Comparison of ENCODE assay signal across 8 cellular contexts in genomic region chr9:130042406-130042930, GRCh38. TPM values are rescaled to one million over a fixed set of nuclear protein-coding genes. Genes with fewer than 3 reads are reported as not detected.
DNase-seq lines count a peak whose midpoint lies in the region; ATAC-seq and TF ChIP-seq lines count a peak whose summit lies in the region.

No MANE protein-coding gene starts in this region.

- H3K4me3 Mint-ChIP-seq in CD14-positive monocyte: peak overlapping the region; percentile 100
- H3K4me3 Mint-ChIP-seq in activated T-cell treated with anti-CD3 and anti-CD28 coated beads, Interleukin-2, amount 50 U/mL, for 4 hours: peak overlapping the region; percentile 97

- no peaks in the 10 kb centered on the region for H3K36me3 Mint-ChIP-seq in CD14-positive monocyte
- peaks cover 6% of the 10 kb centered on the region for H3K36me3 Mint-ChIP-seq in activated T-cell treated with anti-CD3 and anti-CD28 coated beads, Interleukin-2, amount 50 U/mL, for 4 hours (ENCODE audit: insufficient read depth)

- no peaks in the 10 kb centered on the region for H3K27me3 Mint-ChIP-seq in CD14-positive monocyte (ENCODE audit: low read depth in 3 of 3)
- H3K27me3 Mint-ChIP-seq in activated T-cell treated with anti-CD3 and anti-CD28 coated beads, Interleukin-2, amount 50 U/mL, for 4 hours (ENCODE audit: low read depth): no peaks in the 10 kb centered on the region

- peak overlapping the region; percentile 79 to 89 for H3K4me3 ChIP-seq in foreskin fibroblast (ENCODE audit: low read depth in 1 of 2, low read length in 2 of 2)
- peak overlapping the region; percentile 76 for H3K4me3 ChIP-seq in neuron (ENCODE audit: low read length)

- peaks cover 63% of the 10 kb centered on the region for H3K4me1 Mint-ChIP-seq in CD14-positive monocyte
- H3K4me1 Mint-ChIP-seq in activated T-cell treated with anti-CD3 and anti-CD28 coated beads, Interleukin-2, amount 50 U/mL, for 4 hours (ENCODE audit: low read depth): peaks cover 56% of the 10 kb centered on the region

- peak; percentile 47 for DNase-seq in CD14-positive monocyte (ENCODE audit: low spot score)
- DNase-seq in activated T-cell treated with anti-CD3 and anti-CD28 coated beads, Interleukin-2, amount 50 U/mL, for 4 hours: no peak
- DNase-seq in foreskin fibroblast: peak in 1 of 2 donors; percentile 58
- DNase-seq in NCI-H524 treated with DMSO at 0.1 percent for 48 hours (lab: John Stamatoyannopoulos, UW): no peak
- DNase-seq in KG1 (lab: John Stamatoyannopoulos, UW): no peak

- peak; percentile 18 for ATAC-seq in HG03025 (IDR thresholded peaks at IDR 0.05; ENCODE audit: low FRiP score, unreplicated experiment)
- peak; percentile 15 to 33 for ATAC-seq in activated T-cell treated with anti-CD3 and anti-CD28 coated beads, Interleukin-2, amount 50 U/mL, for 4 hours
- ATAC-seq in GM19395 (IDR thresholded peaks at IDR 0.05; ENCODE audit: unreplicated experiment): no peak

- peak overlapping the region; percentile 57 for H2AFZ ChIP-seq in neuron (ENCODE audit: low read depth, low read length)

- H3K9me3 ChIP-seq in neuron (ENCODE audit: low read length): peaks cover 3% of the 10 kb centered on the region

- peaks cover 12% of the 10 kb centered on the region for H3K4me1 ChIP-seq in neuron (ENCODE audit: insufficient read depth, low read length)

- no peaks in the 10 kb centered on the region for H3K36me3 ChIP-seq in neuron (ENCODE audit: insufficient read depth, low read length)

- no peaks in the 10 kb centered on the region for H3K27me3 ChIP-seq in neuron (ENCODE audit: insufficient read depth, low read length)

- peaks cover 0 to 2% (median 0%) of the 10 kb centered on the region in 7 donors for H3K9me3 Mint-ChIP-seq in CD14-positive monocyte
- H3K9me3 Mint-ChIP-seq in activated T-cell treated with anti-CD3 and anti-CD28 coated beads, Interleukin-2, amount 50 U/mL, for 4 hours: no peaks in the 10 kb centered on the region

- peak overlapping the region; percentile 91 to 100 (median 96) for H3K27ac Mint-ChIP-seq in CD14-positive monocyte

- intact Hi-C loops in CD14-positive monocyte (cut with micrococcal nuclease): loop anchor here (5.0 to 10.0 kb wide), 3 partner anchors 78 to 155 kb away; no protein-coding TSS in a partner anchor

- TF ChIP-seq CTCF in CD14-positive monocyte (IDR thresholded peaks at IDR 0.05) (no peak), foreskin fibroblast (IDR thresholded peaks at IDR 0.05; ENCODE audit: low read depth, low read length) (no peak)

RNA-seq across cellular contexts. Expression of gene FNBP1, which starts 0.5 kb away (rescaled TPM):
- polyA plus RNA-seq in CD14-positive monocyte: 10 to 100 TPM; 51.4 to 60.7 TPM
- 100 to 1,000 TPM; 156 to 174 (median 163) TPM for total RNA-seq in activated T-cell treated with anti-CD3 and anti-CD28 coated beads, Interleukin-2, amount 50 U/mL, for 4 hours

RNA-seq across cellular contexts. Expression of gene GPR107, which starts 11.2 kb away (rescaled TPM):
- polyA plus RNA-seq in CD14-positive monocyte: 1 to 10 TPM; 6.0 TPM
- 10 to 100 TPM; 15.9 to 21.7 (median 17.9) TPM for total RNA-seq in activated T-cell treated with anti-CD3 and anti-CD28 coated beads, Interleukin-2, amount 50 U/mL, for 4 hours
